Comparison of ENCODE assay signal across 10 cellular contexts in the genomic region with DNA sequence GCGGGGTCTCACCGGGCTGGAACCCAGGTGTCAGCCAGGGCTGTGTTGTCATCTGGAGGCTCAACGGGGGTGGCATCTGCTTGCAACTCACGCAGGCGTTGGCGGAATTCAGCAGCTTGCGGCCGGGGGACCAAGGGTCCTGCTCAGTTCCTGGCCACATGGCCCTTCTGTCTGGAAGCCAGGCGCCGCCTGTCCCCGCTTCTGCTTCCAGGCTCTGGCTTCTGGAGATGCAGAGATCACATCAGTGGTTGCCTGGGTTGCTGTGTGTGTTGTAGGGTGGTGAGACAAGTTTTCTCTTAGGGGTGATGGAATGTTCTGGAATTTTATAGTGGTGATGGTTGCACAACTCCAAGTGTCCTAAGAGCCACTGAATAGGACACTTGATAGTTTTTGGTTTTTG. TPM values are rescaled to one million over a fixed set of nuclear protein-coding genes. Genes with fewer than 3 reads are reported as not detected.
DNase-seq lines count a peak whose midpoint lies in the region; ATAC-seq and TF ChIP-seq lines count a peak whose summit lies in the region.
"Had no signal": no experiment of that assay in that cellular context is flagged by ENCODE, and none has a peak within 500 bp of the region (broad histone marks: within the 10 kb centered on the region; RNA-seq: fewer than 3 reads in every experiment).

No MANE protein-coding gene starts in this region.

- intact Hi-C loops in natural killer cell (cut with micrococcal nuclease) = no loop called here
- intact Hi-C loops in A673 (cut with micrococcal nuclease; ENCODE audit: unreplicated experiment) = no loop called here

- peaks cover 82 to 96% (median 87%) of the 10 kb centered on the region in 11 experiments for H4K20me1 ChIP-seq in BLaER1 treated with 17β-estradiol and CSF1 and Interleukin-3, amounts not matched to agents 10 nM and 100 nM

- CTCF ChIA-PET in A673 (lab: Charles Lee) = no interaction called here

- H3K9me3 Mint-ChIP-seq in chondrocyte (ENCODE audit: low read depth) (no peaks in the 10 kb centered on the region), natural killer cell (no peaks in the 10 kb centered on the region)

- peak; percentile 43 for DNase-seq in LHCN-M2 (ENCODE audit: low read depth)
- DNase-seq in chondrocyte (ENCODE audit: low spot score) = no peak
- DNase-seq in natural killer cell = no peak
- DNase-seq in NCI-H1694 (lab: John Stamatoyannopoulos, UW) = no peak
- DNase-seq in stimulated activated CD4-positive, alpha-beta T cell treated with anti-CD3 and anti-CD28 coated beads, Interleukin-1b, Interleukin-23, amount 100 ng/mL, for 48 hours = no peak
- no peak for DNase-seq in A673 (ENCODE audit: low spot score)
- DNase-seq in stimulated activated naive CD4-positive, alpha-beta T cell (lab: John Stamatoyannopoulos, UW) = no peak
- DNase-seq: activated CD8-positive, alpha-beta memory T cell treated with anti-CD3 and anti-CD28 coated beads, Interleukin-2, amount 10 ng/mL, durations not matched to agents 7 days and 5 days; T-helper 2 cell had no signal

- H3K9me3 ChIP-seq in BLaER1 treated with 17β-estradiol and CSF1 and Interleukin-3, amounts not matched to agents 10 nM and 100 nM (replicated peaks in 1 of 11) = no peaks in the 10 kb centered on the region
- H3K9me3 ChIP-seq in A673 (ENCODE audit: low read depth, low read length, poor library complexity, severe bottlenecking) = no peaks in the 10 kb centered on the region

- H3K4me3 ChIP-seq in BLaER1 treated with 17β-estradiol and CSF1 and Interleukin-3, amounts not matched to agents 10 nM and 100 nM = peak overlapping the region in 3 of 10 experiments; percentile 30 to 37 (median 35); a peak in 1 of 20 replicates
- no peak overlapping the region for H3K4me3 ChIP-seq in A673 (ENCODE audit: low read depth, low read length, poor library complexity, severe bottlenecking)

- no peaks in the 10 kb centered on the region for H3K27me3 Mint-ChIP-seq in chondrocyte (ENCODE audit: low read depth)
- H3K27me3 Mint-ChIP-seq in natural killer cell (ENCODE audit: low read depth in 2 of 2) = no peaks in the 10 kb centered on the region
- H3K27me3 Mint-ChIP-seq: activated CD8-positive, alpha-beta memory T cell treated with anti-CD3 and anti-CD28 coated beads, Interleukin-2, amount 10 ng/mL, durations not matched to agents 7 days and 5 days had no signal

- POLR2A ChIA-PET in A673 (lab: Charles Lee; ENCODE audit: low non-redundant PET) = no interaction called here

- H3K36me3 ChIP-seq in BLaER1 treated with 17β-estradiol and CSF1 and Interleukin-3, amounts not matched to agents 10 nM and 100 nM = peaks cover 25 to 51% (median 39%) of the 10 kb centered on the region in 11 experiments
- H3K36me3 ChIP-seq in A673 (ENCODE audit: insufficient read depth, low read length, poor library complexity, severe bottlenecking) = peaks cover 23% of the 10 kb centered on the region

- peak overlapping the region; percentile 36 to 91 (median 60); a peak in 19 of 22 replicates for H3K9ac ChIP-seq in BLaER1 treated with 17β-estradiol and CSF1 and Interleukin-3, amounts not matched to agents 10 nM and 100 nM

- H3K4me1 ChIP-seq in BLaER1 treated with 17β-estradiol and CSF1 and Interleukin-3, amounts not matched to agents 10 nM and 100 nM = peaks cover 46 to 81% (median 66%) of the 10 kb centered on the region in 10 experiments
- H3K4me1 ChIP-seq in A673 (ENCODE audit: insufficient read depth, low read length, poor library complexity, severe bottlenecking) = peaks cover 10% of the 10 kb centered on the region

- TF ChIP-seq CTCF in chondrocyte (IDR thresholded peaks at IDR 0.05) = no peak
- no peak for TF ChIP-seq CTCF in natural killer cell (IDR thresholded peaks at IDR 0.05)
- TF ChIP-seq CTCF in A673 (conservative IDR thresholded peaks at IDR 0.05; ENCODE audit: low read depth, low read length) = no peak

- ATAC-seq in natural killer cell = no peak
- ATAC-seq: activated CD8-positive, alpha-beta memory T cell treated with anti-CD3 and anti-CD28 coated beads, Interleukin-2, amount 10 ng/mL, durations not matched to agents 7 days and 5 days had no signal

- H3K27ac ChIP-seq in BLaER1 treated with 17β-estradiol and CSF1 and Interleukin-3, amounts not matched to agents 10 nM and 100 nM = peak overlapping the region in 3 of 11 experiments; percentile 7 to 50 (median 7); a peak in 4 of 22 replicates
- H3K27ac ChIP-seq in A673 (ENCODE audit: low read depth, low read length, poor library complexity, severe bottlenecking) = no peak overlapping the region

- H3K4me1 Mint-ChIP-seq in chondrocyte (ENCODE audit: low read depth) (peaks cover 23% of the 10 kb centered on the region), natural killer cell (peaks cover 25 to 32% of the 10 kb centered on the region in 2 donors)

- H3K27me3 ChIP-seq in BLaER1 treated with 17β-estradiol and CSF1 and Interleukin-3, amounts not matched to agents 10 nM and 100 nM = no peaks in the 10 kb centered on the region
- no peaks in the 10 kb centered on the region for H3K27me3 ChIP-seq in A673 (replicated peaks; ENCODE audit: insufficient read depth, low read depth, low read length, poor library complexity)

- H3K4me2 ChIP-seq in BLaER1 treated with 17β-estradiol and CSF1 and Interleukin-3, amounts not matched to agents 10 nM and 100 nM = peak overlapping the region; percentile 82 to 97 (median 95)

- H3K36me3 Mint-ChIP-seq in chondrocyte (ENCODE audit: low read depth) = no peaks in the 10 kb centered on the region
- H3K36me3 Mint-ChIP-seq in natural killer cell = no peaks in the 10 kb centered on the region

- no peak overlapping the region for H3K4me3 Mint-ChIP-seq in chondrocyte (ENCODE audit: unreplicated experiment)
- H3K4me3 Mint-ChIP-seq in natural killer cell = peak overlapping the region; percentile 78
- H3K4me3 Mint-ChIP-seq: activated CD8-positive, alpha-beta memory T cell treated with anti-CD3 and anti-CD28 coated beads, Interleukin-2, amount 10 ng/mL, durations not matched to agents 7 days and 5 days had no signal

- H3K27ac Mint-ChIP-seq in chondrocyte (ENCODE audit: unreplicated experiment) (peak overlapping the region; percentile 65), natural killer cell (peak overlapping the region; percentile 69 to 73)
- H3K27ac Mint-ChIP-seq: activated CD8-positive, alpha-beta memory T cell treated with anti-CD3 and anti-CD28 coated beads, Interleukin-2, amount 10 ng/mL, durations not matched to agents 7 days and 5 days had no signal

- BruUV-seq in A673 (replicated peaks; lab: Mats Ljungman, UMichigan) = no TSS peak

RNA-seq across cellular contexts. Expression of a gene that starts 5.0 kb away (rescaled TPM):
- total RNA-seq in LHCN-M2 (2014; rRNA removed) (6.0 and 7.6 TPM in 2 replicates), chondrocyte (3.2 to 4.3 TPM (median 3.6 TPM) in 3 replicates), natural killer cell (10 to 100 TPM; 13.0 to 20.9 (median 13.1) TPM), A673 (2021) (14.1 and 18.0 TPM in 2 replicates)
- polyA plus RNA-seq in LHCN-M2 (2012) = 3.8 TPM

RNA-seq across cellular contexts. Expression of a gene that starts 5.0 kb away (rescaled TPM):
- total RNA-seq in LHCN-M2 (2014; rRNA removed) (105 and 147 TPM in 2 replicates), chondrocyte (51.6 to 57.5 TPM (median 57.4 TPM) in 3 replicates), natural killer cell (10 to 100 TPM; 43.1 to 53.7 (median 46.9) TPM), A673 (2021) (88.4 and 98.8 TPM in 2 replicates)
- 43.5 TPM for polyA plus RNA-seq in LHCN-M2 (2012)

RNA-seq across cellular contexts. Expression of a gene that starts 24.9 kb away (rescaled TPM):
- 118 and 132 TPM in 2 replicates for total RNA-seq in LHCN-M2 (2014; rRNA removed)
- polyA plus RNA-seq in LHCN-M2 (2012) = 57.7 TPM
- 54.6 to 60.2 TPM (median 54.6 TPM) in 3 replicates for total RNA-seq in chondrocyte
- total RNA-seq in natural killer cell = 100 to 1,000 TPM; 554 to 652 (median 608) TPM
- total RNA-seq in A673 (2021) = 56.9 and 60.0 TPM in 2 replicates

RNA-seq across cellular contexts. Expression of a gene that starts 30.8 kb away (rescaled TPM):
- total RNA-seq in LHCN-M2 (2014; rRNA removed) (96.0 and 103 TPM in 2 replicates), chondrocyte (57.4 to 74.9 TPM (median 58.9 TPM) in 3 replicates), natural killer cell (100 to 1,000 TPM; 138 to 143 (median 139) TPM), A673 (2021) (108 and 118 TPM in 2 replicates)
- 50.1 TPM for polyA plus RNA-seq in LHCN-M2 (2012)

RNA-seq across cellular contexts. Expression of a gene that starts 46.8 kb away (rescaled TPM):
- 9.4 and 13.6 TPM in 2 replicates for total RNA-seq in LHCN-M2 (2014; rRNA removed)
- 19.1 TPM for polyA plus RNA-seq in LHCN-M2 (2012)
- 25.0 to 38.9 TPM (median 38.9 TPM) in 3 replicates for total RNA-seq in chondrocyte
- total RNA-seq in natural killer cell = 10 to 100 TPM; 29.1 to 38.4 (median 34.8) TPM
- total RNA-seq in A673 (2021) = 46.8 and 49.1 TPM in 2 replicates
